1 cellular context compared by ENCODE assay signal in genomic region chr2:169585673-169586072, GRCh38.
TF ChIP-seq lines count a peak whose summit lies in the region.

No MANE protein-coding gene starts in this region.

TF ChIP-seq in SK-N-SH treated with all-trans-retinoic acid at 6 μM for 48 hours, 23 proteins besides CTCF, POLR2A, EP300 and RAD21 (continued from another document):
- TF ChIP-seq CREB5 (CRISPR knock-in tag; IDR thresholded peaks at IDR 0.05; ENCODE audit: low read depth) (no peak), ISL1 (CRISPR knock-in tag; IDR thresholded peaks at IDR 0.05) (no peak), TSHZ2 (CRISPR knock-in tag; IDR thresholded peaks at IDR 0.05) (no peak), ZFP30 (CRISPR knock-in tag; IDR thresholded peaks at IDR 0.05) (no peak), PATZ1 (CRISPR knock-in tag; IDR thresholded peaks at IDR 0.05; ENCODE audit: borderline replicate concordance) (no peak), ZFP3 (CRISPR knock-in tag; IDR thresholded peaks at IDR 0.05) (no peak), TCF4 (CRISPR knock-in tag; IDR thresholded peaks at IDR 0.05; ENCODE audit: borderline replicate concordance) (no peak), ZNF8 (CRISPR knock-in tag; IDR thresholded peaks at IDR 0.05) (no peak), POU6F1 (CRISPR knock-in tag; IDR thresholded peaks at IDR 0.05; ENCODE audit: borderline replicate concordance, low read depth) (no peak), ZNF70 (CRISPR knock-in tag; IDR thresholded peaks at IDR 0.05) (no peak), RARB (CRISPR knock-in tag; IDR thresholded peaks at IDR 0.05) (no peak)
